ENCODE assay signal across 18 cellular contexts in genomic region chr17:77151236-77151635, GRCh38. TPM values are rescaled to one million over a fixed set of nuclear protein-coding genes. Genes with fewer than 3 reads are reported as not detected.
DNase-seq lines count a peak whose midpoint lies in the region; ATAC-seq and TF ChIP-seq lines count a peak whose summit lies in the region.
"Had no signal": no experiment of that assay in that cellular context is flagged by ENCODE, and none has a peak within 500 bp of the region (broad histone marks: within the 10 kb centered on the region; RNA-seq: fewer than 3 reads in every experiment).

No MANE protein-coding gene starts in this region.

- peak overlapping the region; percentile 46 for H3K27ac Mint-ChIP-seq in activated T-helper 17 cell treated with anti-CD3 and anti-CD28 coated beads, Interleukin-2, amount 50 U/mL, for 72 hours
- H3K27ac Mint-ChIP-seq: activated naive CD4-positive, alpha-beta T cell treated with anti-CD3 and anti-CD28 coated beads, Interleukin-2, amount 10 ng/mL, durations not matched to agents 7 days and 5 days had no signal

- H3K4me3 Mint-ChIP-seq in activated T-helper 17 cell treated with anti-CD3 and anti-CD28 coated beads, Interleukin-2, amount 50 U/mL, for 72 hours: no peak overlapping the region
- H3K4me3 Mint-ChIP-seq: activated naive CD4-positive, alpha-beta T cell treated with anti-CD3 and anti-CD28 coated beads, Interleukin-2, amount 10 ng/mL, durations not matched to agents 7 days and 5 days had no signal

- intact Hi-C loops in gastrocnemius medialis (cut with DNase I; ENCODE audit: low total_unique reads): no loop called here

- no peaks in the 10 kb centered on the region for H3K9me3 ChIP-seq in gastrocnemius medialis
- H3K9me3 ChIP-seq: Peyer's patch, uterus had no signal

- H3K27me3 Mint-ChIP-seq in activated T-helper 17 cell treated with anti-CD3 and anti-CD28 coated beads, Interleukin-2, amount 50 U/mL, for 72 hours: no peaks in the 10 kb centered on the region
- H3K27me3 Mint-ChIP-seq: activated naive CD4-positive, alpha-beta T cell treated with anti-CD3 and anti-CD28 coated beads, Interleukin-2, amount 10 ng/mL, durations not matched to agents 7 days and 5 days had no signal

- no peak overlapping the region for H3K4me3 ChIP-seq in fibroblast of the aortic adventitia (ENCODE audit: low read depth, low read length)
- no peak overlapping the region for H3K4me3 ChIP-seq in gastrocnemius medialis
- H3K4me3 ChIP-seq: Peyer's patch, uterus had no signal

- TF ChIP-seq CTCF in fibroblast of the aortic adventitia (IDR thresholded peaks at IDR 0.05; ENCODE audit: insufficient read depth, low read length) (no peak), gastrocnemius medialis (IDR thresholded peaks at IDR 0.05 in 4 of 5, conservative IDR thresholded peaks at IDR 0.05 in 1 of 5) (no peak), omental fat pad (IDR thresholded peaks at IDR 0.05) (no peak)

- ATAC-seq in activated T-helper 17 cell treated with anti-CD3 and anti-CD28 coated beads, Interleukin-2, amount 50 U/mL, for 72 hours (replicated peaks): no peak
- ATAC-seq in gastrocnemius medialis (no peak), omental fat pad (ENCODE audit: low FRiP score) (no peak), HG03457 (IDR thresholded peaks at IDR 0.05; ENCODE audit: unreplicated experiment) (no peak)
- ATAC-seq: left colon had no signal

- peak overlapping the region; percentile 92 to 96 (median 94) for H3K27ac ChIP-seq in gastrocnemius medialis
- H3K27ac ChIP-seq: Peyer's patch had no signal

- H3K4me1 ChIP-seq in gastrocnemius medialis: peaks cover 86 to 89% of the 10 kb centered on the region in 2 donors

- TF ChIP-seq POLR2A in gastrocnemius medialis (IDR thresholded peaks at IDR 0.05): no peak

- H3K4me1 Mint-ChIP-seq in activated T-helper 17 cell treated with anti-CD3 and anti-CD28 coated beads, Interleukin-2, amount 50 U/mL, for 72 hours: peaks cover 54% of the 10 kb centered on the region

- no peaks in the 10 kb centered on the region for H3K9me3 Mint-ChIP-seq in activated T-helper 17 cell treated with anti-CD3 and anti-CD28 coated beads, Interleukin-2, amount 50 U/mL, for 72 hours
- H3K9me3 Mint-ChIP-seq: activated naive CD4-positive, alpha-beta T cell treated with anti-CD3 and anti-CD28 coated beads, Interleukin-2, amount 10 ng/mL, durations not matched to agents 7 days and 5 days had no signal

- in situ Hi-C loops in gastrocnemius medialis (cut with MboI; ENCODE audit: low sequenced_read_pairs in 4 of 4): loop anchor here in 1 of 4 donors (10.0 kb wide), 1 partner anchor 46 kb away; no protein-coding TSS in a partner anchor
- in situ Hi-C loops in ACHN (cut with HindIII; ENCODE audit: low pct_ligation_motif_present, low pct_unique_long_range_greater_than_20kb, low sequenced_read_pairs): no loop called here

- peaks cover 63% of the 10 kb centered on the region for H3K36me3 Mint-ChIP-seq in activated T-helper 17 cell treated with anti-CD3 and anti-CD28 coated beads, Interleukin-2, amount 50 U/mL, for 72 hours (ENCODE audit: low read depth)

- H3K27me3 ChIP-seq in gastrocnemius medialis: no peaks in the 10 kb centered on the region
- H3K27me3 ChIP-seq: Peyer's patch, uterus had no signal

- peaks cover 0 to 25% of the 10 kb centered on the region in 2 donors for H3K36me3 ChIP-seq in gastrocnemius medialis
- H3K36me3 ChIP-seq: uterus had no signal

- DNase-seq in AG20443 (ENCODE audit: low spot score) (peak; percentile 28), fibroblast of the aortic adventitia (ENCODE audit: low read depth) (peak; percentile 45), gastrocnemius medialis (no peak), middle frontal gyrus (ENCODE audit: extremely low spot score, low spot score) (no peak), ACHN (no peak), omental fat pad (ENCODE audit: low spot score) (no peak)
- DNase-seq: activated CD4-positive, alpha-beta T cell treated with anti-CD3 and anti-CD28 coated beads, Interleukin-2, amount 50 U/mL, for 1 hour; activated naive CD4-positive, alpha-beta T cell treated with anti-CD3 and anti-CD28 coated beads, Interleukin-2, amount 10 ng/mL, durations not matched to agents 7 days and 5 days; effector CD8-positive, alpha-beta T cell; EL; left colon; NCI-H1105 treated with DMSO at 0.1 percent for 48 hours; Peyer's patch; posterior cingulate gyrus; stimulated activated naive CD4-positive, alpha-beta T cell; uterus had no signal

RNA-seq across cellular contexts. Expression of gene SEC14L1, which starts 10.5 kb away (rescaled TPM):
- 10 to 100 TPM; 89.3 to 98.4 TPM for total RNA-seq in activated T-helper 17 cell treated with anti-CD3 and anti-CD28 coated beads, Interleukin-2, amount 50 U/mL, for 72 hours
- total RNA-seq in fibroblast of the aortic adventitia (ENCODE audit: low replicate concordance) (34.3 and 149 TPM in 2 replicates), gastrocnemius medialis (10 to 100 TPM; 55.0 to 94.1 (median 73.7) TPM), omental fat pad (100 to 1,000 TPM in 3 of 4 donors, 10 to 100 TPM in 1; 72.8 to 330 (median 113) TPM)

Comparison
In these comparisons a context has a peak if more than half of its experiments do, and no peak if none do; other contexts are left out.
1. DNase-seq: peak in AG20443 (single experiment) and fibroblast of the aortic adventitia (single experiment); none in gastrocnemius medialis (0 of 2), middle frontal gyrus (single experiment), ACHN (single experiment) and omental fat pad (single experiment).